25 cellular contexts compared by ENCODE assay signal in genomic region chr9:94577036-94577435, GRCh38. TPM values are rescaled to one million over a fixed set of nuclear protein-coding genes. Genes with fewer than 3 reads are reported as not detected.
DNase-seq lines count a peak whose midpoint lies in the region; ATAC-seq and TF ChIP-seq lines count a peak whose summit lies in the region.
"Had no signal": no experiment of that assay in that cellular context is flagged by ENCODE, and none has a peak within 500 bp of the region (broad histone marks: within the 10 kb centered on the region; RNA-seq: fewer than 3 reads in every experiment).

No MANE protein-coding gene starts in this region.

- no peaks in the 10 kb centered on the region for H3K9me2 ChIP-seq in OCI-LY7 (ENCODE audit: insufficient read depth, low read length)

- no peaks in the 10 kb centered on the region for H3K9me3 Mint-ChIP-seq in T-helper 2 cell treated with Interferon-gamma antibody and Interleukin-4, amounts not matched to agents 5 μg/mL and 100 μg/mL, for 36 hours
- H3K9me3 Mint-ChIP-seq: CD4-positive, alpha-beta memory T cell had no signal

- no peak overlapping the region for H3K9ac ChIP-seq in parathyroid adenoma
- H3K9ac ChIP-seq: BLaER1 had no signal

- H3K4me3 Mint-ChIP-seq in T-helper 2 cell treated with Interferon-gamma antibody and Interleukin-4, amounts not matched to agents 5 μg/mL and 100 μg/mL, for 36 hours, result no peak overlapping the region
- H3K4me3 Mint-ChIP-seq: CD4-positive, alpha-beta memory T cell had no signal

- DNase-seq in DMS53 (lab: John Stamatoyannopoulos, UW) (peak; percentile 4), DMS53 treated with DMSO at 0.1 percent for 48 hours (lab: John Stamatoyannopoulos, UW; ENCODE audit: unreplicated experiment) (no peak), OCI-LY7 (ENCODE audit: low spot score) (peak; percentile 21), left colon (no peak), hippocampal formation (lab: John Stamatoyannopoulos, UW) (no peak)
- DNase-seq in T-helper 2 cell treated with Interferon-gamma antibody and Interleukin-4, amounts not matched to agents 5 μg/mL and 100 μg/mL, for 36 hours (ENCODE audit: low spot score), result no peak
- DNase-seq: ACHN; CD4-positive, alpha-beta memory T cell; GF-D8; HCEC 1CT; KBM-7; NCI-H1092 treated with DMSO at 0.1 percent for 48 hours; NCI-H146; NCI-H2029 treated with DMSO at 0.1 percent for 48 hours; NCI-H226; NCI-H510A treated with DMSO at 0.1 percent for 48 hours; NCI-H748 treated with DMSO at 0.1 percent for 48 hours; NK-92 treated with Interleukin-12 subunit alpha and Interleukin-12 subunit beta, amount 100 ng/mL, for 24 hours had no signal

- H3K4me1 ChIP-seq in OCI-LY7 (ENCODE audit: insufficient read depth, low read length, poor library complexity, severe bottlenecking) (peaks cover 38% of the 10 kb centered on the region), parathyroid adenoma (peaks cover 10% of the 10 kb centered on the region)
- H3K4me1 ChIP-seq: Peyer's patch had no signal

- CTCF ChIA-PET in OCI-LY7 (lab: Charles Lee; ENCODE audit: unreplicated experiment), result no interaction called here

- H2AFZ ChIP-seq in OCI-LY7 (ENCODE audit: low read length), result peak overlapping the region; percentile 80; the same call in 1 of the 2 replicates
- no peak overlapping the region for H2AFZ ChIP-seq in parathyroid adenoma

- no peaks in the 10 kb centered on the region for H4K20me1 ChIP-seq in OCI-LY7 (ENCODE audit: insufficient read depth, low read length)
- H4K20me1 ChIP-seq: BLaER1 had no signal

- POLR2A ChIA-PET in OCI-LY7 (lab: Charles Lee), result interaction anchor here (1.0 to 1.3 kb wide), 2 partner anchors 9 to 15 kb away, joined by 4 to 5 read pairs; no protein-coding TSS in a partner anchor

- peaks cover 16% of the 10 kb centered on the region for H3K27me3 Mint-ChIP-seq in T-helper 2 cell treated with Interferon-gamma antibody and Interleukin-4, amounts not matched to agents 5 μg/mL and 100 μg/mL, for 36 hours (ENCODE audit: low read depth)

- peaks cover 3% of the 10 kb centered on the region for H3K4me1 Mint-ChIP-seq in T-helper 2 cell treated with Interferon-gamma antibody and Interleukin-4, amounts not matched to agents 5 μg/mL and 100 μg/mL, for 36 hours (ENCODE audit: low read depth)

- no peaks in the 10 kb centered on the region for H3K27me3 ChIP-seq in parathyroid adenoma (ENCODE audit: control insufficient read depth, insufficient read depth, low read length)
- H3K27me3 ChIP-seq: BLaER1, Peyer's patch had no signal

- H3K36me3 ChIP-seq in OCI-LY7 (ENCODE audit: insufficient read depth, low read length) (no peaks in the 10 kb centered on the region), parathyroid adenoma (ENCODE audit: control insufficient read depth, insufficient read depth, low read length) (no peaks in the 10 kb centered on the region)
- H3K36me3 ChIP-seq: BLaER1, Peyer's patch had no signal

- ATAC-seq in left colon (peak; percentile 86), HG03571 (IDR thresholded peaks at IDR 0.05; ENCODE audit: unreplicated experiment) (no peak)

- no peak for TF ChIP-seq CTCF in OCI-LY7 (conservative IDR thresholded peaks at IDR 0.05; ENCODE audit: low read length)
- TF ChIP-seq CTCF in parathyroid adenoma (IDR thresholded peaks at IDR 0.05), result no peak

- H3K4me3 ChIP-seq in OCI-LY7 (ENCODE audit: low read depth, low read length, poor library complexity, severe bottlenecking), result no peak overlapping the region
- H3K4me3 ChIP-seq in parathyroid adenoma (ENCODE audit: low read depth, low read length), result peak overlapping the region; percentile 19
- H3K4me3 ChIP-seq: BLaER1, Peyer's patch had no signal

- intact Hi-C loops in OCI-LY7 (cut with micrococcal nuclease; ENCODE audit: unreplicated experiment), result no loop called here
- intact Hi-C loops in left colon (cut with DNase I, micrococcal nuclease), result no loop called here

- H3K79me2 ChIP-seq in OCI-LY7 (ENCODE audit: insufficient read depth, low read depth, low read length), result no peaks in the 10 kb centered on the region
- peaks cover 2% of the 10 kb centered on the region for H3K79me2 ChIP-seq in parathyroid adenoma

- no peak overlapping the region for H3K27ac Mint-ChIP-seq in T-helper 2 cell treated with Interferon-gamma antibody and Interleukin-4, amounts not matched to agents 5 μg/mL and 100 μg/mL, for 36 hours
- H3K27ac Mint-ChIP-seq: CD4-positive, alpha-beta memory T cell had no signal

- BruUV-seq in OCI-LY7 (replicated peaks; lab: Mats Ljungman, UMichigan), result no TSS peak

- H3K4me2 ChIP-seq in OCI-LY7 (ENCODE audit: low read length) (peak overlapping the region; percentile 27), parathyroid adenoma (ENCODE audit: low read length) (peak overlapping the region; percentile 35)

- H3K36me3 Mint-ChIP-seq in T-helper 2 cell treated with Interferon-gamma antibody and Interleukin-4, amounts not matched to agents 5 μg/mL and 100 μg/mL, for 36 hours (ENCODE audit: low read depth), result no peaks in the 10 kb centered on the region
- H3K36me3 Mint-ChIP-seq: CD4-positive, alpha-beta memory T cell had no signal

- H3K9me3 ChIP-seq in OCI-LY7 (ENCODE audit: low read length) (peaks cover 6% of the 10 kb centered on the region; the same call in 1 of the 2 replicates), parathyroid adenoma (ENCODE audit: control insufficient read depth, low read length) (no peaks in the 10 kb centered on the region)
- H3K9me3 ChIP-seq: BLaER1, Peyer's patch had no signal

- peak overlapping the region; percentile 47 for H3K27ac ChIP-seq in OCI-LY7 (ENCODE audit: low read depth, low read length, poor library complexity, severe bottlenecking)
- peak overlapping the region; percentile 81 for H3K27ac ChIP-seq in parathyroid adenoma
- H3K27ac ChIP-seq: 22Rv1, BLaER1, HL-60, Peyer's patch had no signal

RNA-seq across cellular contexts. Expression of gene FBP2, which starts 16.6 kb away (rescaled TPM):
- not detected in 2 replicates for total RNA-seq in OCI-LY7 (2014; rRNA removed; shearing (Covaris generic))
- total RNA-seq in OCI-LY7 (2022) (not detected in 2 replicates), left colon (not detected)
- total RNA-seq: CD4-positive, alpha-beta memory T cell; HT-29; Peyer's patch had no signal

RNA-seq across cellular contexts. Expression of gene PCAT7, which starts 22.2 kb away (rescaled TPM):
- total RNA-seq in OCI-LY7 (2014; rRNA removed; shearing (Covaris generic)), result 1.8 and 2.9 TPM in 2 replicates
- total RNA-seq in OCI-LY7 (2022) (2.5 and 3.2 TPM in 2 replicates), left colon (1 to 10 TPM; 1.9 to 3.4 TPM)
- total RNA-seq: CD4-positive, alpha-beta memory T cell had no signal

Comparison
In these comparisons a context has a peak if more than half of its experiments do, and no peak if none do; other contexts are left out.
1. DNase-seq: peak in DMS53 (single experiment) and OCI-LY7 (single experiment); none in DMS53 treated with DMSO at 0.1 percent for 48 hours (single experiment), left colon (0 of 2), T-helper 2 cell treated with Interferon-gamma antibody and Interleukin-4, amounts not matched to agents 5 μg/mL and 100 μg/mL, for 36 hours (single experiment) and hippocampal formation (0 of 2).